Comparison of ENCODE assay signal across 27 cellular contexts in the genomic region with DNA sequence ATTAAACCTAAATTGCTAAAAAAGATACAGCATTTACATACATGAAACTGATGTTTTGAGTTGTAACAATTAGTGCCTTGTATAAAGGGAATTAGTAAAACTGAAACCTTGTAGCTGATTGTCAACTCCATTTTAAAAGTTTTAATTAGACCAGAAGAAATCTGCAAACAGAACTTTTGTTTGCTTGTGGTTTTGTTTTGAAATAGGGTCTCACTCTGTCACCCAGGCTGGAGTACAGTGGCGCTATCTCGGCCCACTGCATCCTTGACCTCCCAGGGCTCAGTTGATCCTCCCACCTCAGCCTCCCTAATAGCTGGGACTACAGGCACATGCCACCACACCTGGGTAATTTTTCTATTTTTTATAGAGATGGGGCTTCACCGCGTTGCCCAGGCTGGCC.
"Had no signal": no experiment of that assay in that cellular context is flagged by ENCODE, and none has a peak within 500 bp of the region (broad histone marks: within the 10 kb centered on the region; RNA-seq: fewer than 3 reads in every experiment).

No MANE protein-coding gene starts in this region.

- H3K4me1 ChIP-seq: suprapubic skin, testis, thyroid gland, tibial artery, tibial nerve, transverse colon, upper lobe of right lung, uterus, vagina had no signal

- FAIRE-seq: urothelium cell line had no signal

- H3K27me3 ChIP-seq: stomach, suprapubic skin, testis, thyroid gland, tibial artery, tibial nerve, transverse colon, upper lobe of left lung, upper lobe of right lung, uterus, vagina had no signal

- H3K9me3 ChIP-seq: stomach, suprapubic skin, testis, thoracic aorta, thyroid gland, tibial artery, tibial nerve, transverse colon, upper lobe of left lung, upper lobe of right lung, uterus, vagina had no signal

- DNase-seq: stimulated activated CD4-positive, alpha-beta T cell treated with anti-CD3 and anti-CD28 coated beads, Interleukin-2, amount 100 ng/mL, for 48 hours; stimulated activated CD4-positive, alpha-beta T cell treated with anti-CD3 and anti-CD28 coated beads, Interleukin-4, amount 100 ng/mL, for 1 hour; stimulated activated CD4-positive, alpha-beta T cell treated with anti-CD3 and anti-CD28 coated beads, Interleukin-4, amount 100 ng/mL, for 24 hours; stimulated activated CD4-positive, alpha-beta T cell treated with anti-CD3 and anti-CD28 coated beads, Interleukin-4, amount 100 ng/mL, for 4 hours; stimulated activated CD8-positive, alpha-beta memory T cell treated with anti-CD3 and anti-CD28 coated beads, Interleukin-4, amount 100 ng/mL, for 48 hours; stimulated activated naive B cell treated with anti-CD40 and anti-IgM and Interleukin-4, amounts not matched to agents 10 μg/mL and 1 μg/mL and 100 μg/mL, for 72 hours; stimulated activated naive CD4-positive, alpha-beta T cell; stimulated activated naive CD4-positive, alpha-beta T cell treated with Interleukin-2 at 50 U/mL for 16 hours; stimulated activated naive CD8-positive, alpha-beta T cell treated with anti-CD3 and anti-CD28 coated beads, Interleukin-15, amount 100 ng/mL, for 72 hours; stimulated activated naive CD8-positive, alpha-beta T cell treated with anti-CD3 and anti-CD28 coated beads, Interleukin-15, Interleukin-2, amounts not matched to agents 100 U/mL and 50 U/mL, for 24 hours; stomach; substantia nigra; testis; thyroid gland; tibial artery; transverse colon; trophoblast cell; upper lobe of right lung; uterus had no signal

- H3K4me3 ChIP-seq: stomach, suprapubic skin, testis, thoracic aorta, thyroid gland, tibial artery, tibial nerve, transverse colon, upper lobe of left lung, upper lobe of right lung, uterus, vagina had no signal

- H3K27ac ChIP-seq: stomach, suprapubic skin, testis, thoracic aorta, thyroid gland, tibial artery, tibial nerve, transverse colon, upper lobe of left lung, upper lobe of right lung, uterus, vagina had no signal

- H3K36me3 ChIP-seq: thoracic aorta, thyroid gland, transverse colon, upper lobe of right lung, uterus, vagina had no signal

- ATAC-seq: stimulated activated effector memory CD8-positive, alpha-beta T cell treated with anti-CD3 and anti-CD28 coated beads, Interleukin-12 subunit alpha, Interleukin-12 subunit beta, amount 100 ng/mL, for 72 hours; stimulated activated memory B cell treated with anti-CD40 and anti-IgM and Interleukin-4, amounts not matched to agents 10 μg/mL and 1 μg/mL and 100 μg/mL, for 72 hours; stimulated activated naive B cell treated with anti-CD40 and anti-IgM and Interleukin-4, amounts not matched to agents 10 μg/mL and 1 μg/mL and 100 μg/mL, for 72 hours; stimulated activated naive CD8-positive, alpha-beta T cell treated with anti-CD3 and anti-CD28 coated beads, Interleukin-15, amount 100 ng/mL, for 72 hours; stimulated activated naive CD8-positive, alpha-beta T cell treated with anti-CD3 and anti-CD28 coated beads, Interleukin-15, Interleukin-2, amounts not matched to agents 100 U/mL and 50 U/mL, for 24 hours; upper lobe of right lung had no signal
